ENCODE assay signal across 17 cellular contexts in the genomic region with DNA sequence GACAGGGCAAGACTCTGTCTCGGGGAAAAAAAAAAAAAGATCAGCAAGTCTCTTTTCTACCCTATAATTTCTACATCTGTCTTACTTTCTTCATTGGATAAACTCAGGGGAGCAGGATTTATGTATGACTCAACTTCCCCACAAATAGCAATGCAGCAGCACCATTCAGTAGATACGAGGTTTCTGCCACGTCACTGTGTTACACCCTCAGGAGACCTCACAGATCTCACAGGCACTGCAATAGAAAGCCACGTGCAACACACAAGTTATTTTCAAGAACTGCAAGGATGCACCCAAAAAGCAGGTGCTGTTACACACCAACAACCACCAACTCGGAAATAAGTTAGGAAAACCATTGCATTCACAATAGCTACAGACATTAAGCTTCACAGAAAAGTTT. TPM values are rescaled to one million over a fixed set of nuclear protein-coding genes. Genes with fewer than 3 reads are reported as not detected.
DNase-seq lines count a peak whose midpoint lies in the region; ATAC-seq and TF ChIP-seq lines count a peak whose summit lies in the region.
"Had no signal": no experiment of that assay in that cellular context is flagged by ENCODE, and none has a peak within 500 bp of the region (broad histone marks: within the 10 kb centered on the region; RNA-seq: fewer than 3 reads in every experiment).

No MANE protein-coding gene starts in this region.

- H3K9me3 ChIP-seq in CD8-positive, alpha-beta memory T cell (ENCODE audit: low read length) = no peaks in the 10 kb centered on the region
- H3K9me3 ChIP-seq in esophagus muscularis mucosa (no peaks in the 10 kb centered on the region), OCI-LY7 (ENCODE audit: low read length) (peaks cover 10% of the 10 kb centered on the region; the same call in 1 of the 2 replicates)

- intact Hi-C loops in esophagus muscularis mucosa (cut with DNase I) = no loop called here
- intact Hi-C loops in sciatic nerve (cut with DNase I) = no loop called here
- intact Hi-C loops in OCI-LY7 (cut with micrococcal nuclease; ENCODE audit: unreplicated experiment) = no loop called here

- POLR2A ChIA-PET in CD8-positive, alpha-beta memory T cell (lab: Charles Lee) = interaction anchor here (0.7 kb wide), 1 partner anchor 386 kb away, joined by 8 read pairs; no protein-coding TSS in a partner anchor
- POLR2A ChIA-PET in OCI-LY7 (lab: Charles Lee) = interaction anchor here (0.9 kb wide), 1 partner anchor 34 kb away, joined by 3 read pairs; no protein-coding TSS in a partner anchor

- ATAC-seq in sciatic nerve = peak; percentile 39
- no peak for ATAC-seq in GM18868 (IDR thresholded peaks at IDR 0.05; ENCODE audit: unreplicated experiment)
- ATAC-seq in GM21367 (IDR thresholded peaks at IDR 0.05; ENCODE audit: unreplicated experiment) = no peak
- ATAC-seq: Panc1 had no signal

- BruUV-seq in OCI-LY7 (replicated peaks; lab: Mats Ljungman, UMichigan) = no TSS peak

- peak overlapping the region in 7 of 8 donors; percentile 7 to 86 (median 68) for H3K27ac Mint-ChIP-seq in CD8-positive, alpha-beta memory T cell

- H3K36me3 ChIP-seq in CD8-positive, alpha-beta memory T cell (ENCODE audit: insufficient read depth, low read length) = peaks cover 29% of the 10 kb centered on the region
- H3K36me3 ChIP-seq in esophagus muscularis mucosa (peaks cover 0 to 72% (median 39%) of the 10 kb centered on the region in 4 donors), OCI-LY7 (ENCODE audit: insufficient read depth, low read length) (no peaks in the 10 kb centered on the region; the same call in 1 of the 2 replicates)

- TF ChIP-seq POLR2A in esophagus muscularis mucosa (IDR thresholded peaks at IDR 0.05; ENCODE audit: low read depth) = no peak

- no peak overlapping the region for H3K27ac ChIP-seq in CD8-positive, alpha-beta memory T cell (ENCODE audit: low read depth, low read length)
- H3K27ac ChIP-seq in VCaP (0 out of 2 replicates have a peak overlapping the region, but pooled peaks have one; percentile 6), esophagus muscularis mucosa (replicated peaks in 1 of 4) (no peak overlapping the region), OCI-LY7 (ENCODE audit: low read depth, low read length, poor library complexity, severe bottlenecking) (no peak overlapping the region)
- H3K27ac ChIP-seq: cardiac muscle cell, KMS-11 had no signal

- H3K9me3 Mint-ChIP-seq in CD8-positive, alpha-beta memory T cell = peaks cover 0 to 41% (median 7%) of the 10 kb centered on the region in 5 donors

- no peaks in the 10 kb centered on the region for H3K4me1 ChIP-seq in CD8-positive, alpha-beta memory T cell (ENCODE audit: insufficient read depth, low read length)
- peaks cover 6 to 18% (median 10%) of the 10 kb centered on the region in 4 donors for H3K4me1 ChIP-seq in esophagus muscularis mucosa
- H3K4me1 ChIP-seq in OCI-LY7 (ENCODE audit: insufficient read depth, low read length, poor library complexity, severe bottlenecking) = no peaks in the 10 kb centered on the region

- 92% methylated on average over 5 of the region's 5 CpGs for WGBS in esophagus muscularis mucosa

- H3K4me2 ChIP-seq in OCI-LY7 (ENCODE audit: low read length) = no peak overlapping the region
- H3K4me2 ChIP-seq: KMS-11 had no signal

- H3K4me1 Mint-ChIP-seq in CD8-positive, alpha-beta memory T cell = peaks cover 9 to 30% (median 19%) of the 10 kb centered on the region in 3 donors

- H3K79me2 ChIP-seq in OCI-LY7 (ENCODE audit: insufficient read depth, low read depth, low read length) = no peaks in the 10 kb centered on the region

- H3K36me3 Mint-ChIP-seq in CD8-positive, alpha-beta memory T cell = peaks cover 16 to 57% (median 17%) of the 10 kb centered on the region in 3 donors

- H4K20me1 ChIP-seq in OCI-LY7 (ENCODE audit: insufficient read depth, low read length) = no peaks in the 10 kb centered on the region

- DNase-seq in CD8-positive, alpha-beta memory T cell = peak in 1 of 5 donors; percentile 40
- DNase-seq in esophagus muscularis mucosa (ENCODE audit: extremely low spot score) (peak; percentile 74), sciatic nerve (ENCODE audit: low spot score) (no peak), glomerular visceral epithelial cell (ENCODE audit: extremely low spot score) (no peak), OCI-LY7 (ENCODE audit: low spot score) (no peak)
- DNase-seq: activated CD4-positive, alpha-beta T cell treated with anti-CD3 and anti-CD28 coated beads for 1 hour; islet precursor cell; NCI-H187; NCI-H524; stimulated activated naive CD4-positive, alpha-beta T cell had no signal

- H3K4me3 Mint-ChIP-seq in CD8-positive, alpha-beta memory T cell = peak overlapping the region in 2 of 7 donors; percentile 3 to 4

- H3K27me3 ChIP-seq in CD8-positive, alpha-beta memory T cell (ENCODE audit: insufficient read depth, low read length, poor library complexity, severe bottlenecking) = no peaks in the 10 kb centered on the region
- no peaks in the 10 kb centered on the region for H3K27me3 ChIP-seq in esophagus muscularis mucosa
- H3K27me3 ChIP-seq: cardiac muscle cell had no signal

- no peak for TF ChIP-seq EP300 in esophagus muscularis mucosa (IDR thresholded peaks at IDR 0.05)

- no peak overlapping the region for H3K4me3 ChIP-seq in CD8-positive, alpha-beta memory T cell (ENCODE audit: low read length)
- H3K4me3 ChIP-seq in esophagus muscularis mucosa (no peak overlapping the region), OCI-LY7 (ENCODE audit: low read depth, low read length, poor library complexity, severe bottlenecking) (no peak overlapping the region)
- H3K4me3 ChIP-seq: cardiac muscle cell had no signal

- no peaks in the 10 kb centered on the region for H3K9me2 ChIP-seq in OCI-LY7 (ENCODE audit: insufficient read depth, low read length)

- H3K27me3 Mint-ChIP-seq in CD8-positive, alpha-beta memory T cell = peaks cover 0 to 2% of the 10 kb centered on the region in 2 donors

- no peak overlapping the region for H2AFZ ChIP-seq in OCI-LY7 (ENCODE audit: low read length)

- TF ChIP-seq CTCF in VCaP (conservative IDR thresholded peaks at IDR 0.05) = no peak
- no peak for TF ChIP-seq CTCF in esophagus muscularis mucosa (IDR thresholded peaks at IDR 0.05)
- TF ChIP-seq CTCF in OCI-LY7 (conservative IDR thresholded peaks at IDR 0.05; ENCODE audit: low read length) = no peak

- CTCF ChIA-PET in CD8-positive, alpha-beta memory T cell (lab: Charles Lee) = no interaction called here
- CTCF ChIA-PET in OCI-LY7 (lab: Charles Lee; ENCODE audit: unreplicated experiment) = no interaction called here

RNA-seq across cellular contexts. Expression of a gene that starts 30.2 kb away (rescaled TPM):
- 10 to 100 TPM; 59.3 to 60.5 TPM for total RNA-seq in CD8-positive, alpha-beta memory T cell
- 45.2 TPM for polyA plus RNA-seq in CD8-positive, alpha-beta memory T cell
- 100 to 1,000 TPM in 3 of 4 donors, 10 to 100 TPM in 1; 92.2 to 165 (median 131) TPM for total RNA-seq in esophagus muscularis mucosa
- total RNA-seq in sciatic nerve = 150 TPM
- 32.3 and 35.2 TPM in 2 replicates for total RNA-seq in OCI-LY7 (2014; rRNA removed; shearing (Covaris generic))
- total RNA-seq in OCI-LY7 (2022) = 42.5 and 47.2 TPM in 2 replicates

RNA-seq across cellular contexts. Expression of a gene that starts 45.7 kb away (rescaled TPM):
- 100 to 1,000 TPM; 123 to 127 TPM for total RNA-seq in CD8-positive, alpha-beta memory T cell
- 83.1 TPM for polyA plus RNA-seq in CD8-positive, alpha-beta memory T cell
- total RNA-seq in esophagus muscularis mucosa (10 to 100 TPM in 1 of 4 donors, 1 to 10 TPM in 3; 7.7 to 11.8 (median 8.1) TPM), sciatic nerve (17.7 TPM), OCI-LY7 (2022) (23.6 and 27.4 TPM in 2 replicates)
- total RNA-seq in OCI-LY7 (2014; rRNA removed; shearing (Covaris generic)) = 1.5 and 1.8 TPM in 2 replicates
- total RNA-seq: renal cortical epithelial cell had no signal
